ENCODE assay signal across 10 cellular contexts in the genomic region with DNA sequence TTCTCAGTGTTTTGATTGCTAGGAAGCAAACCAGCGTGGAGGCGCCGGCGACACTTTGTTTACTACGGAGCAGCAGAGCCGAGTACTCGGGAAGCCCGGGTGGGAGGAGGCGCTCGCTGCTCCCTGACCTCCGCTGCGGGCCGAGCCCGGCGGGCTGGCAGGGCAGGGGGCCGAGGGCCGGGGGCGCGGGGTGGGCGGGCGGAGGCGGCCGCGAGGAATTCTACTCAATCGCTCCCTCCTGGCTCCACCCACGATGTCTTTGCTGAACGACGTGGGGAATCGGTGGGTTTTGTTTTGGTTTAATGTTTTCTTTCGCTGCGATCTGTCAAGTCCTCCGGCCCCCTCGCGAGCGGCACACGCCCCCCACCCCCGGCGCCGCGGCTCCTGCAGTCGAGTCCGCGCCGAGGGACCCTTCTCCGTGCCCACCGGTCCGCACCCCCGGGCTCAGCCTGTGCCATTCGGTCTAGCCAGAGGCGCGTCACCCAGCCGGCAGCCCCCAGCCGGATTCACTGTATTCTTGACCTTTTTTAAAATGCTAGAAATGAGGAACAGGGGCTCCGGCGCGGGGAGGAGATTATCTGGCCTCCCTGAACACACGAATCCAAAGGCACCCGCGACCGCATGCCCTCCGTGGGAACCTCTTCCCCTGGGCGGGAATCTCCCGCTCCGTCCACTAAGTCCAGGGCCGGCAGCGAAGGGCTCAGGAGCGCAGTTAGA. TPM values are rescaled to one million over a fixed set of nuclear protein-coding genes. Genes with fewer than 3 reads are reported as not detected.
A peak's percentile ranks its signal among the peaks of the same experiment; 100 is the strongest.
DNase-seq lines count a peak whose midpoint lies in the region; ATAC-seq, FAIRE-seq and TF ChIP-seq lines count a peak whose summit lies in the region.
"Had no signal": no experiment of that assay in that cellular context is flagged by ENCODE, and none has a peak within 500 bp of the region (broad histone marks: within the 10 kb centered on the region; RNA-seq: fewer than 3 reads in every experiment).

No MANE protein-coding gene starts in this region.

- H3K4me1 ChIP-seq in SJCRH30: peaks cover 9% of the 10 kb centered on the region
- H3K4me1 ChIP-seq in keratinocyte (ENCODE audit: control insufficient read depth, extremely low read depth, insufficient read depth, low read length): peaks cover 29% of the 10 kb centered on the region
- peaks cover 23 to 41% (median 34%) of the 10 kb centered on the region in 6 donors for H3K4me1 ChIP-seq in spleen

- 0 to 1% (median 0%) methylated on average over 56 to 67 of the region's 67 CpGs for WGBS in spleen, 5 donors

- peak overlapping the region; percentile 71 for H3K27ac Mint-ChIP-seq in MCF 10A (ENCODE audit: low read depth, unreplicated experiment)

- H3K36me3 ChIP-seq in SJCRH30 (no peaks in the 10 kb centered on the region), keratinocyte (ENCODE audit: control insufficient read depth in 2 of 2, extremely low read depth in 1 of 2, insufficient read depth in 2 of 2, low read length in 2 of 2) (no peaks in the 10 kb centered on the region), spleen (no peaks in the 10 kb centered on the region)

- H3K4me3 Mint-ChIP-seq in MCF 10A (ENCODE audit: unreplicated experiment): peak overlapping the region; percentile 90

- TF ChIP-seq CTCF in MCF 10A (IDR thresholded peaks at IDR 0.05; ENCODE audit: unreplicated experiment): no peak
- no peak for TF ChIP-seq CTCF in keratinocyte (optimal IDR thresholded peaks at IDR 0.05 in 1 of 3, IDR thresholded peaks at IDR 0.05 in 1 of 3, conservative IDR thresholded peaks at IDR 0.05 in 1 of 3; ENCODE audit: extremely low read depth in 1 of 3, insufficient read depth in 2 of 3, low read length in 3 of 3)
- TF ChIP-seq CTCF in spleen (IDR thresholded peaks at IDR 0.05 in 8 of 11, conservative IDR thresholded peaks at IDR 0.05 in 3 of 11): no peak

- H3K4me3 ChIP-seq in SJCRH30: peak overlapping the region; percentile 90
- peak overlapping the region; percentile 62 to 83 (median 77) for H3K4me3 ChIP-seq in keratinocyte (ENCODE audit: control insufficient read depth in 2 of 3, extremely low read depth in 1 of 3, insufficient read depth in 2 of 3, low read depth in 1 of 3, low read length in 3 of 3)
- peak overlapping the region; percentile 64 to 95 (median 88) for H3K4me3 ChIP-seq in spleen

- intact Hi-C loops in MCF 10A (cut with micrococcal nuclease): loop anchor here (1.0 to 10.0 kb wide), 7 partner anchors 192 to 885 kb away; no protein-coding TSS in a partner anchor
- intact Hi-C loops in spleen (cut with DNase I; ENCODE audit: low total_unique reads): no loop called here

- ATAC-seq in HG02678 (IDR thresholded peaks at IDR 0.05; ENCODE audit: unreplicated experiment): peak; percentile 20

- peak overlapping the region; percentile 80 for H3K4me2 ChIP-seq in keratinocyte (ENCODE audit: control insufficient read depth, extremely low read depth, insufficient read depth, low read depth, low read length)

- H3K79me2 ChIP-seq in keratinocyte (ENCODE audit: control insufficient read depth, insufficient read depth, low read length): peaks cover 23% of the 10 kb centered on the region

- H3K9me1 ChIP-seq in keratinocyte (ENCODE audit: control insufficient read depth, extremely low read depth, insufficient read depth, low read length): no peaks in the 10 kb centered on the region

- CTCF ChIA-PET in MCF 10A (lab: Yijun Ruan, JAX): interaction anchor here (0.6 to 0.7 kb wide), 2 partner anchors 516 to 553 kb away, joined by 3 read pairs; no protein-coding TSS in a partner anchor

- H3K27ac ChIP-seq in SJCRH30: peak overlapping the region; percentile 53
- H3K27ac ChIP-seq in keratinocyte (ENCODE audit: control insufficient read depth, insufficient read depth, low read length): peak overlapping the region; percentile 63
- H3K27ac ChIP-seq in spleen: peak overlapping the region; percentile 93 to 100 (median 99)

- peak in 1 of 3 donors; percentile 6 for TF ChIP-seq POLR2A in spleen (IDR thresholded peaks at IDR 0.05)

- no peaks in the 10 kb centered on the region for H4K20me1 ChIP-seq in keratinocyte (ENCODE audit: control insufficient read depth, extremely low read depth, insufficient read depth, low read length)

- dilution Hi-C loops in keratinocyte (cut with MboI; ENCODE audit: extremely low pct_ligation_motif_present, low sequenced_read_pairs): no loop called here

- peaks cover 15% of the 10 kb centered on the region for H3K4me1 Mint-ChIP-seq in MCF 10A (ENCODE audit: insufficient read depth, unreplicated experiment)

- FAIRE-seq in keratinocyte (lab: Jason Lieb, UNC): no peak
- FAIRE-seq: colon, G401.6 had no signal

- H3K9me3 ChIP-seq in SJCRH30 (replicated peaks) (no peaks in the 10 kb centered on the region), keratinocyte (ENCODE audit: control insufficient read depth, low read depth, low read length) (no peaks in the 10 kb centered on the region), spleen (no peaks in the 10 kb centered on the region)

- POLR2A ChIA-PET in MCF 10A (lab: Yijun Ruan, JAX): interaction anchor here (0.6 to 2.0 kb wide), 4 partner anchors 20 to 607 kb away, joined by 3 to 8 read pairs (median 4); no protein-coding TSS in a partner anchor

- H3K27me3 Mint-ChIP-seq in MCF 10A (ENCODE audit: insufficient read depth, unreplicated experiment): no peaks in the 10 kb centered on the region

- H3K9me3 Mint-ChIP-seq in MCF 10A (ENCODE audit: unreplicated experiment): no peaks in the 10 kb centered on the region

- H3K9ac ChIP-seq in keratinocyte (ENCODE audit: control insufficient read depth, extremely low read depth, insufficient read depth, low read length): peak overlapping the region; percentile 77

- H3K36me3 Mint-ChIP-seq in MCF 10A (ENCODE audit: insufficient read depth, unreplicated experiment): peaks cover 39% of the 10 kb centered on the region

- DNase-seq in NCI-H1417 (lab: John Stamatoyannopoulos, UW): peak in 2 of 3 experiments; percentile 58 to 83
- no peak for DNase-seq in NCI-H1417 treated with DMSO at 0.1 percent for 48 hours (lab: John Stamatoyannopoulos, UW)
- peak; percentile 41 to 59 for DNase-seq in SJCRH30
- peak; percentile 59 for DNase-seq in MCF 10A (ENCODE audit: unreplicated experiment)
- DNase-seq in keratinocyte (ENCODE audit: low read depth, low spot score): no peak
- peak; percentile 94 for DNase-seq in spleen
- DNase-seq in COR-L47 (lab: John Stamatoyannopoulos, UW): no peak

- TSS peak; percentile 27 for BruUV-seq in MCF 10A (replicated peaks; lab: Mats Ljungman, UMichigan)

- no peaks in the 10 kb centered on the region for H3K27me3 ChIP-seq in SJCRH30
- no peaks in the 10 kb centered on the region for H3K27me3 ChIP-seq in keratinocyte (ENCODE audit: control insufficient read depth, extremely low read depth, insufficient read depth, low read length)
- no peaks in the 10 kb centered on the region for H3K27me3 ChIP-seq in spleen (replicated peaks in 1 of 7)

- peak overlapping the region; percentile 89 for H2AFZ ChIP-seq in keratinocyte (ENCODE audit: control insufficient read depth, low read length)

RNA-seq across cellular contexts. Expression of a gene that starts 0.6 kb away (rescaled TPM):
- total RNA-seq in SJCRH30 (2014; rRNA removed; shearing (Covaris generic)): 47.0 and 53.7 TPM in 2 replicates
- total RNA-seq in MCF 10A (2022): 37.1 and 37.7 TPM in 2 replicates
- polyA plus RNA-seq in keratinocyte: 4.5 to 8.3 TPM (median 5.9 TPM) in 3 replicates
- 6.4 TPM for polyA plus RNA-seq in keratinocyte (2011; ENCODE audit: low read depth)
- 3.4 and 6.1 TPM in 2 replicates for polyA plus RNA-seq in keratinocyte (2011; cell fraction: cytosol; rRNA removed)
- polyA plus RNA-seq in keratinocyte (2011; cell fraction: nucleus; rRNA removed): 11.4 and 12.9 TPM in 2 replicates
- 4.5 and 15.1 TPM in 2 replicates for polyA plus RNA-seq in keratinocyte (2012; ENCODE audit: low replicate concordance)
- 13.1 to 16.8 TPM (median 16.0 TPM) in 3 replicates for polyA minus RNA-seq in keratinocyte
- polyA minus RNA-seq in keratinocyte (2011; cell fraction: cytosol; rRNA and poly(A)+ RNA removed): 10.4 TPM
- 13.5 and 23.2 TPM in 2 replicates for polyA minus RNA-seq in keratinocyte (2011; cell fraction: nucleus; rRNA and poly(A)+ RNA removed)
- 10 to 100 TPM; 39.7 to 58.9 (median 51.2) TPM for total RNA-seq in spleen
- polyA plus RNA-seq in spleen: 10 to 100 TPM in 2 of 3 donors, 1 to 10 TPM in 1; 7.1 to 10.8 (median 10.4) TPM

Comparison
In these comparisons a context has a peak if more than half of its experiments do, and no peak if none do; other contexts are left out.
1. DNase-seq: peak in NCI-H1417 (2 of 3), SJCRH30 (2 of 2), MCF 10A (single experiment) and spleen (single experiment); none in NCI-H1417 treated with DMSO at 0.1 percent for 48 hours (single experiment), keratinocyte (single experiment) and COR-L47 (single experiment).
2. Peak in every context shown above with its lines, with median percentiles within 50 percentile points of each other: H3K27ac ChIP-seq and H3K4me3 ChIP-seq.